ENCODE assay signal across 26 cellular contexts in genomic region chr13:47332149-47332548, GRCh38.
DNase-seq lines count a peak whose midpoint lies in the region; ATAC-seq and TF ChIP-seq lines count a peak whose summit lies in the region.
"Had no signal": no experiment of that assay in that cellular context is flagged by ENCODE, and none has a peak within 500 bp of the region (broad histone marks: within the 10 kb centered on the region; RNA-seq: fewer than 3 reads in every experiment).

No MANE protein-coding gene starts in this region.

- H3K4me1 Mint-ChIP-seq in activated T-cell treated with anti-CD3 and anti-CD28 coated beads, Interleukin-2, amount 50 U/mL, for 72 hours (ENCODE audit: low read depth) = no peaks in the 10 kb centered on the region
- H3K4me1 Mint-ChIP-seq: IgD-negative memory B cell had no signal

- H3K27me3 ChIP-seq in kidney epithelial cell (ENCODE audit: control insufficient read depth, insufficient read depth, low read length) = no peaks in the 10 kb centered on the region
- H3K27me3 ChIP-seq: ascending aorta, BE2C, upper lobe of left lung had no signal

- H3K27me3 Mint-ChIP-seq in activated T-cell treated with anti-CD3 and anti-CD28 coated beads, Interleukin-2, amount 50 U/mL, for 72 hours (ENCODE audit: low read depth) = no peaks in the 10 kb centered on the region

- TF ChIP-seq CTCF in cardiac fibroblast (IDR thresholded peaks at IDR 0.05; ENCODE audit: low read depth, low read length) (no peak), kidney epithelial cell (IDR thresholded peaks at IDR 0.05; ENCODE audit: insufficient read depth, low read length, poor library complexity, severe bottlenecking) (no peak)

- DNase-seq in A172 (ENCODE audit: low spot score) = peak; percentile 60
- peak; percentile 58 for DNase-seq in HCEC 1CT
- peak; percentile 35 to 73 for DNase-seq in cardiac fibroblast (ENCODE audit: low read depth in 2 of 2)
- DNase-seq in kidney epithelial cell (ENCODE audit: low read depth) = peak; percentile 51
- DNase-seq in stimulated activated CD4-positive, alpha-beta T cell treated with anti-CD3 and anti-CD28 coated beads, Interleukin-1b, Interleukin-23, amount 100 ng/mL, for 48 hours = no peak
- no peak for DNase-seq in activated T-cell treated with anti-CD3 and anti-CD28 coated beads, Interleukin-2, amount 50 U/mL, for 72 hours
- no peak for DNase-seq in hepatic stellate cell (ENCODE audit: low spot score)
- DNase-seq: 8988T; activated CD4-positive, alpha-beta T cell treated with anti-CD3 and anti-CD28 coated beads for 4 hours; BE2C; DMS79 treated with DMSO at 0.1 percent for 48 hours; H9; islet precursor cell; NCI-H1105 treated with DMSO at 0.1 percent for 48 hours; NCI-H2029; stimulated activated CD4-positive, alpha-beta T cell treated with anti-CD3 and anti-CD28 coated beads, Interleukin-2, amount 100 ng/mL, for 24 hours; T-helper 2 cell; upper lobe of left lung had no signal

- H3K36me3 ChIP-seq in kidney epithelial cell (ENCODE audit: control insufficient read depth, insufficient read depth, low read length) = no peaks in the 10 kb centered on the region
- H3K36me3 ChIP-seq: ascending aorta, BE2C, prostate gland, upper lobe of left lung had no signal

- no peaks in the 10 kb centered on the region for H3K36me3 Mint-ChIP-seq in activated T-cell treated with anti-CD3 and anti-CD28 coated beads, Interleukin-2, amount 50 U/mL, for 72 hours (ENCODE audit: insufficient read depth in 2 of 2)
- H3K36me3 Mint-ChIP-seq: activated naive CD4-positive, alpha-beta T cell treated with anti-CD3 and anti-CD28 coated beads, Interleukin-2, amount 50 U/mL, for 72 hours had no signal

- H3K9me3 Mint-ChIP-seq in activated T-cell treated with anti-CD3 and anti-CD28 coated beads, Interleukin-2, amount 50 U/mL, for 72 hours = peaks cover 2 to 5% of the 10 kb centered on the region in 2 donors
- H3K9me3 Mint-ChIP-seq: activated naive CD4-positive, alpha-beta T cell treated with anti-CD3 and anti-CD28 coated beads, Interleukin-2, amount 50 U/mL, for 72 hours; H9 had no signal

- no peak for ATAC-seq in activated T-cell treated with anti-CD3 and anti-CD28 coated beads, Interleukin-2, amount 50 U/mL, for 72 hours (replicated peaks in 1 of 2)
- no peak for ATAC-seq in HG02840 (IDR thresholded peaks at IDR 0.05; ENCODE audit: low FRiP score, unreplicated experiment)
- ATAC-seq: activated naive CD4-positive, alpha-beta T cell treated with anti-CD3 and anti-CD28 coated beads, Interleukin-2, amount 50 U/mL, for 72 hours had no signal

- H3K4me3 ChIP-seq in cardiac fibroblast (replicated peaks in 1 of 2; ENCODE audit: low read depth in 2 of 2, low read length in 2 of 2) = no peak overlapping the region
- H3K4me3 ChIP-seq in kidney epithelial cell (ENCODE audit: low read depth, low read length) = no peak overlapping the region
- H3K4me3 ChIP-seq: ascending aorta, prostate gland, SK-N-MC, skin epidermis, upper lobe of left lung had no signal

- no peak overlapping the region for H3K4me3 Mint-ChIP-seq in activated T-cell treated with anti-CD3 and anti-CD28 coated beads, Interleukin-2, amount 50 U/mL, for 72 hours
- H3K4me3 Mint-ChIP-seq: H9, IgD-negative memory B cell had no signal

- no peak overlapping the region for H3K27ac Mint-ChIP-seq in activated T-cell treated with anti-CD3 and anti-CD28 coated beads, Interleukin-2, amount 50 U/mL, for 72 hours
- H3K27ac Mint-ChIP-seq: activated naive CD4-positive, alpha-beta T cell treated with anti-CD3 and anti-CD28 coated beads, Interleukin-2, amount 50 U/mL, for 72 hours; activated T-helper 2 cell treated with anti-CD3 and anti-CD28 coated beads, Interferon-gamma antibody, Interleukin-2, Interleukin-4, amounts not matched to agents 10 μg/mL and 5 μg/mL and 100 μg/mL, durations not matched to agents 14 hours and 24 hours and 36 hours; H9; IgD-negative memory B cell had no signal

Comparison
In these comparisons a context has a peak if more than half of its experiments do, and no peak if none do; other contexts are left out.
1. DNase-seq: peak in A172 (single experiment), HCEC 1CT (single experiment), cardiac fibroblast (2 of 2) and kidney epithelial cell (single experiment); none in stimulated activated CD4-positive, alpha-beta T cell treated with anti-CD3 and anti-CD28 coated beads, Interleukin-1b, Interleukin-23, amount 100 ng/mL, for 48 hours (single experiment), activated T-cell treated with anti-CD3 and anti-CD28 coated beads, Interleukin-2, amount 50 U/mL, for 72 hours (0 of 2) and hepatic stellate cell (single experiment).